In the genomic region with DNA sequence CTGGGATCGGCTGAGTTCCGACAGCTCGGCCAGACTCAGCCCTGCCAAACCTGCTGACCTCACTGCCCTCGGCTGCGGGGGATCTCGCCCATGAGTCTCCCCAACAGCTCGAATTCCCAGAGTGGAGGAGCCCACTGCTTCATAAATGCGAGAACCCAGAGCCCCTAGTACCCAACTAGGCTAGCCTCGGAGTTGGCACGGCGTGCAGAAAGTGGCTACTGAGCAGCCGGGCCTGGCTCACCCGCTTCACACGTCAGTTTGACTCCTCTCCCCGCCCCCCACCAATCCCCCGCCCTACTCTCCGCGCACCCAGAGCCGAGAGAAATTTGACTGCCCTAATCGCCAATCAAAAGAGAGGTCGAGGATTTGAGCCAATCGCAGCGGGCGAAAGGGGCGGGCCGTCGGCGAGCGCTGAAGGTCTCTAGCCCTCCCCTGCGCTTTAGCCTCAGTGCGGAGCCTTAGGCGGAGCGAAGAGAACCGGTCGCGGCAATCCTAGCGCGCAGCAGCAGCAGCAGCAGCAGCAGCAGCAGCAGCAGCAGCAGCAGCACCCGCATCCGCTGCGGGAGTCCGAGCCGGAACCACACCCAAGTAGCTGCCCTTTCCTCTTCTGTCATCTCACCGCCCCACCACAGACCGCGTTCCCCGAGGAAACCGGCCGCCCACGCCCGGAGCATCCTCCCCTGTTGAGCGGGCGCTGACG, we compare ENCODE assay signal across 8 cellular contexts. TPM values are rescaled to one million over a fixed set of nuclear protein-coding genes. Genes with fewer than 3 reads are reported as not detected.
DNase-seq lines count a peak whose midpoint lies in the region; ATAC-seq, FAIRE-seq and TF ChIP-seq lines count a peak whose summit lies in the region.

A gene (plus strand): TSS at position 448 of the 700 bp plus-strand sequence. CDS start 264 bp downstream, outside the sequence.

- peak within 1 kb of the TSS; percentile 94 for H3K4me3 Mint-ChIP-seq in activated T-cell treated with anti-CD3 and anti-CD28 coated beads, Interleukin-2, amount 50 U/mL, for 72 hours

- H3K4me1 ChIP-seq in esophagus muscularis mucosa, result peaks cover 30 to 38% (median 36%) of the 10 kb centered on the region in 4 donors

- no peaks in the 10 kb centered on the region for H3K27me3 Mint-ChIP-seq in activated T-cell treated with anti-CD3 and anti-CD28 coated beads, Interleukin-2, amount 50 U/mL, for 72 hours (ENCODE audit: low read depth)

- intact Hi-C loops in esophagus muscularis mucosa (cut with DNase I), result no loop called here

- H3K27me3 ChIP-seq in esophagus muscularis mucosa, result no peaks in the 10 kb centered on the region

- peak; percentile 98 for TF ChIP-seq POLR2A in esophagus muscularis mucosa (IDR thresholded peaks at IDR 0.05; ENCODE audit: low read depth)

- peak within 1 kb of the TSS; percentile 92 to 95 (median 94) for H3K4me3 ChIP-seq in esophagus muscularis mucosa

- peak; percentile 95 for DNase-seq in DMS79 (lab: John Stamatoyannopoulos, UW)
- peak; percentile 95 for DNase-seq in RCC 7860 (ENCODE audit: low spot score)
- peak; percentile 94 to 97 for DNase-seq in activated T-cell treated with anti-CD3 and anti-CD28 coated beads, Interleukin-2, amount 50 U/mL, for 72 hours
- DNase-seq in esophagus muscularis mucosa (ENCODE audit: extremely low spot score), result peak; percentile 99
- DNase-seq in myocyte (ENCODE audit: low read depth), result peak; percentile 99
- DNase-seq in stimulated activated CD8-positive, alpha-beta memory T cell treated with anti-CD3 and anti-CD28 coated beads, Interleukin-7, amount 100 ng/mL, for 48 hours (ENCODE audit: extremely low read depth in 1 of 2, low read depth in 1 of 2), result peak; percentile 90 to 93

- TF ChIP-seq EP300 in esophagus muscularis mucosa (IDR thresholded peaks at IDR 0.05), result no peak

- H3K9me3 ChIP-seq in KOPT-K1 (ENCODE audit: insufficient read depth, low read length, poor library complexity, severe bottlenecking) (no peaks in the 10 kb centered on the region), esophagus muscularis mucosa (no peaks in the 10 kb centered on the region)

- H3K36me3 ChIP-seq in KOPT-K1 (ENCODE audit: insufficient read depth, low read length), result peaks cover 27% of the 10 kb centered on the region
- no peaks in the 10 kb centered on the region for H3K36me3 ChIP-seq in esophagus muscularis mucosa

- peak; percentile 66 for ATAC-seq in GM21786 (IDR thresholded peaks at IDR 0.05; ENCODE audit: unreplicated experiment)
- ATAC-seq in activated T-cell treated with anti-CD3 and anti-CD28 coated beads, Interleukin-2, amount 50 U/mL, for 72 hours (replicated peaks in 1 of 2), result peak; percentile 75 to 76

- peak within 1 kb of the TSS; percentile 87 for H3K27ac ChIP-seq in KOPT-K1 (ENCODE audit: low read depth, low read length, poor library complexity, severe bottlenecking)
- peak within 1 kb of the TSS; percentile 93 to 98 (median 95) for H3K27ac ChIP-seq in esophagus muscularis mucosa (replicated peaks in 1 of 4)

- peaks cover 36% of the 10 kb centered on the region for H3K4me1 Mint-ChIP-seq in activated T-cell treated with anti-CD3 and anti-CD28 coated beads, Interleukin-2, amount 50 U/mL, for 72 hours (ENCODE audit: low read depth)

- no peaks in the 10 kb centered on the region for H3K9me3 Mint-ChIP-seq in activated T-cell treated with anti-CD3 and anti-CD28 coated beads, Interleukin-2, amount 50 U/mL, for 72 hours

- H3K36me3 Mint-ChIP-seq in activated T-cell treated with anti-CD3 and anti-CD28 coated beads, Interleukin-2, amount 50 U/mL, for 72 hours (ENCODE audit: insufficient read depth in 2 of 2), result peaks cover 13 to 31% of the 10 kb centered on the region in 2 donors

- H3K27ac Mint-ChIP-seq in activated T-cell treated with anti-CD3 and anti-CD28 coated beads, Interleukin-2, amount 50 U/mL, for 72 hours, result peak within 1 kb of the TSS; percentile 98

- FAIRE-seq in RCC 7860 (lab: Jason Lieb, UNC), result peak; percentile 86

- WGBS in esophagus muscularis mucosa, result 0% methylated on average over 30 of the region's 54 CpGs

- no peak for TF ChIP-seq CTCF in esophagus muscularis mucosa (IDR thresholded peaks at IDR 0.05)

RNA-seq across cellular contexts. Expression of the gene that starts here (rescaled TPM):
- total RNA-seq in activated T-cell treated with anti-CD3 and anti-CD28 coated beads, Interleukin-2, amount 50 U/mL, for 72 hours, result 100 to 1,000 TPM; 269 to 288 TPM
- total RNA-seq in esophagus muscularis mucosa, result 100 to 1,000 TPM in 1 of 4 donors, 10 to 100 TPM in 3; 93.6 to 125 (median 94.0) TPM
- total RNA-seq in myocyte, result 229 and 252 TPM in 2 replicates
- 210 TPM for polyA plus RNA-seq in myocyte (2012)

Comparison
In these comparisons a context has a peak if more than half of its experiments do, and no peak if none do; other contexts are left out.
1. Peak in every context shown above with its lines: DNase-seq, ATAC-seq, H3K4me3 ChIP-seq and H3K27ac ChIP-seq.